In the genomic region with DNA sequence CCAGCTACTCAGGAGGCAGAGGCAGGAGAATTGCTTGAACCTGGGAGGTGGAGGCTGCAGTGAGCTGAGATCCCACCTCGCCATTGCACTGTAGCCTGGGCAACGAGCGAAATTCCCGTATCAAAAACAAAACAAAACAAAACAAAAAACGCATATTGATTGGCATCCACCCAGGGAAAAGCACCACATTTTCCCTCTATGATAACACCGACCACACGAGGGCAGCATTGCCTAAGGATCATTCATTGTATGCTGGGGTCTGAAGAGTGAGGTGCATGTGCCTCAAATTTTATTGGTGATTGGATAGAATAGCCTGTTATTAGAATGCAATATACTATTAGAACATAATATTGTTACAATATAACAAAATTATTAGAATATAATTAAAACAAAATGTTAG, we compare ENCODE assay signal across 9 cellular contexts.
DNase-seq lines count a peak whose midpoint lies in the region; ATAC-seq and TF ChIP-seq lines count a peak whose summit lies in the region.
"Had no signal": no experiment of that assay in that cellular context is flagged by ENCODE, and none has a peak within 500 bp of the region (broad histone marks: within the 10 kb centered on the region; RNA-seq: fewer than 3 reads in every experiment).

No MANE protein-coding gene starts in this region.

- H3K9me2 ChIP-seq in neural cell (ENCODE audit: insufficient read depth, low read length) (no peaks in the 10 kb centered on the region), MM.1S (replicated peaks; ENCODE audit: insufficient read depth, low read length) (no peaks in the 10 kb centered on the region)

- H3K36me3 ChIP-seq in neural cell (ENCODE audit: insufficient read depth, low read length) (no peaks in the 10 kb centered on the region), MM.1S (replicated peaks; ENCODE audit: insufficient read depth, low read length) (no peaks in the 10 kb centered on the region)

- no peaks in the 10 kb centered on the region for H3K4me1 ChIP-seq in MM.1S (ENCODE audit: low read length)

- H3K4me2 ChIP-seq in neural cell (ENCODE audit: low read length) (no peak overlapping the region), MM.1S (ENCODE audit: low read depth, low read length) (no peak overlapping the region)

- H3K9me3 ChIP-seq in neural cell (ENCODE audit: low read length) (no peaks in the 10 kb centered on the region), MM.1S (replicated peaks; ENCODE audit: insufficient read depth, low read length) (no peaks in the 10 kb centered on the region)

- H2AFZ ChIP-seq in neural cell (ENCODE audit: low read depth, low read length) (no peak overlapping the region), MM.1S (ENCODE audit: low read length) (no peak overlapping the region)

- no peak overlapping the region for H3K4me3 ChIP-seq in Jurkat, Clone E6-1 (ENCODE audit: low read length)
- no peak overlapping the region for H3K4me3 ChIP-seq in neural cell (ENCODE audit: low read length)
- no peak overlapping the region for H3K4me3 ChIP-seq in MM.1S (ENCODE audit: low read length)

- peak; percentile 81 for TF ChIP-seq RAD21 in neural cell (conservative IDR thresholded peaks at IDR 0.05)

- TF ChIP-seq CTCF in neural cell (IDR thresholded peaks at IDR 0.05; ENCODE audit: poor library complexity, severe bottlenecking): peak; percentile 74
- TF ChIP-seq CTCF in MM.1S (IDR thresholded peaks at IDR 0.05; ENCODE audit: low read length): no peak

- H3K27ac Mint-ChIP-seq in activated naive CD4-positive, alpha-beta T cell treated with anti-CD3 and anti-CD28 coated beads, Interleukin-2, amount 50 U/mL, for 72 hours: peak overlapping the region; percentile 65 to 95

- no peak for TF ChIP-seq EP300 in neural cell (conservative IDR thresholded peaks at IDR 0.05; ENCODE audit: poor library complexity, severe bottlenecking)

- H3K27ac ChIP-seq in neural cell (ENCODE audit: low read length) (no peak overlapping the region), MM.1S (ENCODE audit: low read length) (no peak overlapping the region)

- H3K27me3 ChIP-seq in neural cell (ENCODE audit: insufficient read depth, low read depth, low read length) (no peaks in the 10 kb centered on the region), MM.1S (replicated peaks; ENCODE audit: insufficient read depth, low read length) (no peaks in the 10 kb centered on the region)

- no peaks in the 10 kb centered on the region for H3K79me2 ChIP-seq in neural cell (replicated peaks; ENCODE audit: insufficient read depth, low read length)
- H3K79me2 ChIP-seq in MM.1S (ENCODE audit: low read length): no peaks in the 10 kb centered on the region

- H3K9ac ChIP-seq in neural cell (ENCODE audit: low read length) (no peak overlapping the region), MM.1S (ENCODE audit: low read length) (no peak overlapping the region)

- peaks cover 4 to 28% of the 10 kb centered on the region in 2 donors for H3K36me3 Mint-ChIP-seq in activated naive CD4-positive, alpha-beta T cell treated with anti-CD3 and anti-CD28 coated beads, Interleukin-2, amount 50 U/mL, for 72 hours

- in situ Hi-C loops in Caki2 (cut with HindIII; ENCODE audit: low pct_unique_long_range_greater_than_20kb, low sequenced_read_pairs): no loop called here

- no peaks in the 10 kb centered on the region for H3F3A ChIP-seq in neural cell (ENCODE audit: insufficient read depth, low read length, poor library complexity, severe bottlenecking)
- H3F3A ChIP-seq in MM.1S (ENCODE audit: insufficient read depth, low read length): no peaks in the 10 kb centered on the region

- DNase-seq in Caki2 (ENCODE audit: low read depth): peak; percentile 22
- peak; percentile 22 for DNase-seq in Jurkat, Clone E6-1 (ENCODE audit: low read depth, low spot score)
- peak in 1 of 2 donors; percentile 42 for DNase-seq in activated naive CD4-positive, alpha-beta T cell treated with anti-CD3 and anti-CD28 coated beads, Interleukin-2, amount 50 U/mL, for 72 hours (ENCODE audit: low spot score in 2 of 2)
- no peak for DNase-seq in MM.1S
- DNase-seq in AML-193 (lab: John Stamatoyannopoulos, UW): no peak
- no peak for DNase-seq in SHP77 treated with DMSO at 0.1 percent for 48 hours (lab: John Stamatoyannopoulos, UW)
- DNase-seq: OCI-M1 had no signal

- ATAC-seq in activated naive CD4-positive, alpha-beta T cell treated with anti-CD3 and anti-CD28 coated beads, Interleukin-2, amount 50 U/mL, for 72 hours: no peak
- ATAC-seq in GM21360 (IDR thresholded peaks at IDR 0.05; ENCODE audit: unreplicated experiment): no peak

- no peaks in the 10 kb centered on the region for H3K9me3 Mint-ChIP-seq in activated naive CD4-positive, alpha-beta T cell treated with anti-CD3 and anti-CD28 coated beads, Interleukin-2, amount 50 U/mL, for 72 hours

- H4K20me1 ChIP-seq in neural cell (ENCODE audit: insufficient read depth) (no peaks in the 10 kb centered on the region), MM.1S (ENCODE audit: insufficient read depth, low read length) (no peaks in the 10 kb centered on the region)

TF ChIP-seq in neural cell, 6 proteins besides CTCF, POLR2A, EP300 and RAD21:
- TF ChIP-seq POLR2AphosphoS5 (IDR thresholded peaks at IDR 0.05): no peak
- TF ChIP-seq SMC3 (conservative IDR thresholded peaks at IDR 0.05; ENCODE audit: poor library complexity): peak; percentile 75
- TF ChIP-seq, protein P1, sequence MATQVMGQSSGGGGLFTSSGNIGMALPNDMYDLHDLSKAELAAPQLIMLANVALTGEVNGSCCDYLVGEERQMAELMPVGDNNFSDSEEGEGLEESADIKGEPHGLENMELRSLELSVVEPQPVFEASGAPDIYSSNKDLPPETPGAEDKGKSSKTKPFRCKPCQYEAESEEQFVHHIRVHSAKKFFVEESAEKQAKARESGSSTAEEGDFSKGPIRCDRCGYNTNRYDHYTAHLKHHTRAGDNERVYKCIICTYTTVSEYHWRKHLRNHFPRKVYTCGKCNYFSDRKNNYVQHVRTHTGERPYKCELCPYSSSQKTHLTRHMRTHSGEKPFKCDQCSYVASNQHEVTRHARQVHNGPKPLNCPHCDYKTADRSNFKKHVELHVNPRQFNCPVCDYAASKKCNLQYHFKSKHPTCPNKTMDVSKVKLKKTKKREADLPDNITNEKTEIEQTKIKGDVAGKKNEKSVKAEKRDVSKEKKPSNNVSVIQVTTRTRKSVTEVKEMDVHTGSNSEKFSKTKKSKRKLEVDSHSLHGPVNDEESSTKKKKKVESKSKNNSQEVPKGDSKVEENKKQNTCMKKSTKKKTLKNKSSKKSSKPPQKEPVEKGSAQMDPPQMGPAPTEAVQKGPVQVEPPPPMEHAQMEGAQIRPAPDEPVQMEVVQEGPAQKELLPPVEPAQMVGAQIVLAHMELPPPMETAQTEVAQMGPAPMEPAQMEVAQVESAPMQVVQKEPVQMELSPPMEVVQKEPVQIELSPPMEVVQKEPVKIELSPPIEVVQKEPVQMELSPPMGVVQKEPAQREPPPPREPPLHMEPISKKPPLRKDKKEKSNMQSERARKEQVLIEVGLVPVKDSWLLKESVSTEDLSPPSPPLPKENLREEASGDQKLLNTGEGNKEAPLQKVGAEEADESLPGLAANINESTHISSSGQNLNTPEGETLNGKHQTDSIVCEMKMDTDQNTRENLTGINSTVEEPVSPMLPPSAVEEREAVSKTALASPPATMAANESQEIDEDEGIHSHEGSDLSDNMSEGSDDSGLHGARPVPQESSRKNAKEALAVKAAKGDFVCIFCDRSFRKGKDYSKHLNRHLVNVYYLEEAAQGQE (IDR thresholded peaks at IDR 0.05; ENCODE audit: borderline replicate concordance): no peak
- no peak for TF ChIP-seq TAF1 (IDR thresholded peaks at IDR 0.05; ENCODE audit: low read depth)
- no peak for TF ChIP-seq MXI1 (conservative IDR thresholded peaks at IDR 0.05; ENCODE audit: poor library complexity, severe bottlenecking)
- no peak for TF ChIP-seq EZH2 (IDR thresholded peaks at IDR 0.05; ENCODE audit: borderline replicate concordance, insufficient read depth, low read length, poor library complexity, severe bottlenecking)

Comparison
In these comparisons a context has a peak if more than half of its experiments do, and no peak if none do; other contexts are left out.
1. DNase-seq: peak in Caki2 (single experiment) and Jurkat, Clone E6-1 (single experiment); none in MM.1S (single experiment), AML-193 (0 of 2) and SHP77 treated with DMSO at 0.1 percent for 48 hours (single experiment).